In the genomic region with DNA sequence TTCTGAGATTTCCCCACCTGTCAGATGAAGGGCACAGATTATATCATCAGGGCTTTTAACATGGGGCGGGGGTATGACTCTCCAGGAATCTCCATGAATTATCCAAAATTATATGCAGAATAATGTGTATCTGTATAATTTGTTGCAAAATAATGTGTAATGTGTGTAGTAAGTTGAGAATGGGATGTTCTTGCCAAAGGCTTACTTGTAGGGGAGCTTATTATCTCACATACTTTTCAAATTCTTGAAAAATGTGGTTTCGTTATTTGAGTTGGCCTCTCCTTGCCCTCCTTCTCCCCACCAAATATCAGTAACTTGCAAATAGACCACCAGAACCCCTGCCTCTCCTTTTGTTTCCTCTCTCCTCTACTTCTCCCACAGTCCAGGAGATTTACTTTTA, we compare ENCODE assay signal across 15 cellular contexts. TPM values are rescaled to one million over a fixed set of nuclear protein-coding genes. Genes with fewer than 3 reads are reported as not detected.
A peak's percentile ranks its signal among the peaks of the same experiment; 100 is the strongest.
DNase-seq lines count a peak whose midpoint lies in the region; ATAC-seq, FAIRE-seq and TF ChIP-seq lines count a peak whose summit lies in the region.
"Had no signal": no experiment of that assay in that cellular context is flagged by ENCODE, and none has a peak within 500 bp of the region (broad histone marks: within the 10 kb centered on the region; RNA-seq: fewer than 3 reads in every experiment).

No MANE protein-coding gene starts in this region.

- H3K36me3 ChIP-seq in H7 (replicated peaks; ENCODE audit: control insufficient read depth, insufficient read depth, low read length) = no peaks in the 10 kb centered on the region
- H3K36me3 ChIP-seq: HAP-1 had no signal

- CTCF ChIA-PET in activated CD4-positive, alpha-beta T cell treated with anti-CD3 and anti-CD28 coated beads, Interleukin-2, amount 10 ng/mL, durations not matched to agents 7 days and 5 days (lab: Charles Lee) = interaction anchor here (1.8 kb wide), 1 partner anchor 15 kb away, joined by 6 read pairs; no protein-coding TSS in a partner anchor

- H3K36me3 Mint-ChIP-seq in activated CD4-positive, alpha-beta T cell treated with anti-CD3 and anti-CD28 coated beads, Interleukin-2, amount 10 ng/mL, durations not matched to agents 7 days and 5 days (ENCODE audit: low read depth) = peaks cover 1% of the 10 kb centered on the region

- ATAC-seq in GM18498 (IDR thresholded peaks at IDR 0.05; ENCODE audit: unreplicated experiment) = no peak
- ATAC-seq: GM12878 had no signal

- no peak overlapping the region for H3K4me3 ChIP-seq in H7 (ENCODE audit: insufficient read depth, low read depth, low read length)
- no peak overlapping the region for H3K4me3 ChIP-seq in fibroblast of the aortic adventitia (ENCODE audit: low read depth, low read length)
- H3K4me3 ChIP-seq: BLaER1 treated with 17β-estradiol and CSF1 and Interleukin-3, amounts not matched to agents 10 nM and 100 nM; GM12878; HAP-1 had no signal

- POLR2A ChIA-PET in activated CD4-positive, alpha-beta T cell treated with anti-CD3 and anti-CD28 coated beads, Interleukin-2, amount 10 ng/mL, durations not matched to agents 7 days and 5 days (lab: Charles Lee) = no interaction called here

- no peaks in the 10 kb centered on the region for H3K9me3 Mint-ChIP-seq in activated CD4-positive, alpha-beta T cell treated with anti-CD3 and anti-CD28 coated beads, Interleukin-2, amount 10 ng/mL, durations not matched to agents 7 days and 5 days
- H3K9me3 Mint-ChIP-seq: CD4-positive, CD25-positive, alpha-beta regulatory T cell had no signal

- H3K27ac Mint-ChIP-seq in activated CD4-positive, alpha-beta T cell treated with anti-CD3 and anti-CD28 coated beads, Interleukin-2, amount 10 ng/mL, durations not matched to agents 7 days and 5 days = no peak overlapping the region
- H3K27ac Mint-ChIP-seq: CD4-positive, CD25-positive, alpha-beta regulatory T cell had no signal

- DNase-seq in D721Med (ENCODE audit: insufficient read length, low spot score) (no peak), H7 (peak; percentile 11), amniotic epithelial cell (ENCODE audit: low read depth) (peak; percentile 25), fibroblast of the aortic adventitia (ENCODE audit: low read depth) (peak; percentile 32), SW 1271 (lab: John Stamatoyannopoulos, UW) (no peak), NCI-H2196 (lab: John Stamatoyannopoulos, UW; ENCODE audit: unreplicated experiment) (no peak)
- DNase-seq in activated CD4-positive, alpha-beta T cell treated with anti-CD3 and anti-CD28 coated beads, Interleukin-2, amount 10 ng/mL, durations not matched to agents 7 days and 5 days = no peak
- DNase-seq: 8988T; CD4-positive, CD25-positive, alpha-beta regulatory T cell; DMS 273 treated with DMSO at 0.1 percent for 48 hours had no signal

- peak; percentile 32 for FAIRE-seq in D721Med (lab: Jason Lieb, UNC)
- FAIRE-seq: GM12878, GM19239 had no signal

- no peak overlapping the region for H3K4me3 Mint-ChIP-seq in activated CD4-positive, alpha-beta T cell treated with anti-CD3 and anti-CD28 coated beads, Interleukin-2, amount 10 ng/mL, durations not matched to agents 7 days and 5 days

- H3K27me3 Mint-ChIP-seq in activated CD4-positive, alpha-beta T cell treated with anti-CD3 and anti-CD28 coated beads, Interleukin-2, amount 10 ng/mL, durations not matched to agents 7 days and 5 days = no peaks in the 10 kb centered on the region
- H3K27me3 Mint-ChIP-seq: CD4-positive, CD25-positive, alpha-beta regulatory T cell had no signal

- H3K27me3 ChIP-seq in H7 (ENCODE audit: control insufficient read depth, insufficient read depth, low read length) = no peaks in the 10 kb centered on the region
- H3K27me3 ChIP-seq: BLaER1 treated with 17β-estradiol and CSF1 and Interleukin-3, amounts not matched to agents 10 nM and 100 nM had no signal

- TF ChIP-seq CTCF in D721Med (IDR thresholded peaks at IDR 0.05; ENCODE audit: insufficient read depth, missing control alignments) (no peak), fibroblast of the aortic adventitia (IDR thresholded peaks at IDR 0.05; ENCODE audit: insufficient read depth, low read length) (no peak)

- no peaks in the 10 kb centered on the region for H3K4me1 Mint-ChIP-seq in activated CD4-positive, alpha-beta T cell treated with anti-CD3 and anti-CD28 coated beads, Interleukin-2, amount 10 ng/mL, durations not matched to agents 7 days and 5 days

RNA-seq across cellular contexts. Expression of a gene that starts 35.6 kb away (rescaled TPM):
- 9.3 and 11.8 TPM in 2 replicates for total RNA-seq in H7 (2014; rRNA removed; shearing (Covaris generic))
- 29.2 and 45.5 TPM in 2 replicates for total RNA-seq in fibroblast of the aortic adventitia (ENCODE audit: low replicate concordance)
- total RNA-seq in activated CD4-positive, alpha-beta T cell treated with anti-CD3 and anti-CD28 coated beads, Interleukin-2, amount 10 ng/mL, durations not matched to agents 7 days and 5 days = 10 to 100 TPM; 22.4 to 27.4 TPM

RNA-seq across cellular contexts. Expression of a gene that starts 38.1 kb away (rescaled TPM):
- total RNA-seq in H7 (2014; rRNA removed; shearing (Covaris generic)) = 61.5 and 80.7 TPM in 2 replicates
- 44.3 and 76.6 TPM in 2 replicates for total RNA-seq in fibroblast of the aortic adventitia (ENCODE audit: low replicate concordance)
- total RNA-seq in activated CD4-positive, alpha-beta T cell treated with anti-CD3 and anti-CD28 coated beads, Interleukin-2, amount 10 ng/mL, durations not matched to agents 7 days and 5 days = 10 to 100 TPM; 53.3 to 61.6 TPM

Comparison
In these comparisons a context has a peak if more than half of its experiments do, and no peak if none do; other contexts are left out.
1. DNase-seq: peak in H7 (single experiment), amniotic epithelial cell (single experiment) and fibroblast of the aortic adventitia (single experiment); none in D721Med (single experiment), SW 1271 (0 of 2), NCI-H2196 (single experiment) and activated CD4-positive, alpha-beta T cell treated with anti-CD3 and anti-CD28 coated beads, Interleukin-2, amount 10 ng/mL, durations not matched to agents 7 days and 5 days (single experiment).